Comparison of ENCODE assay signal across 19 cellular contexts in genomic region chrX:13711141-13711540, GRCh38. TPM values are rescaled to one million over a fixed set of nuclear protein-coding genes. Genes with fewer than 3 reads are reported as not detected.
A peak's percentile ranks its signal among the peaks of the same experiment; 100 is the strongest.
DNase-seq lines count a peak whose midpoint lies in the region; ATAC-seq, FAIRE-seq and TF ChIP-seq lines count a peak whose summit lies in the region.
"Had no signal": no experiment of that assay in that cellular context is flagged by ENCODE, and none has a peak within 500 bp of the region (broad histone marks: within the 10 kb centered on the region; RNA-seq: fewer than 3 reads in every experiment).

No MANE protein-coding gene starts in this region.

- WGBS in GM12878 (ENCODE audit: insufficient coverage, insufficient replicate concordance, low lambda C conversion rate, missing lambda C conversion rate) = 70% methylated on average over 4 of the region's 4 CpGs

- H3K4me3 ChIP-seq in CD8-positive, alpha-beta T cell (ENCODE audit: low read depth, low read length) = no peak overlapping the region
- no peak overlapping the region for H3K4me3 ChIP-seq in GM12878

- POLR2A ChIA-PET in CD8-positive, alpha-beta T cell (lab: Charles Lee) = interaction anchor here (0.8 kb wide), 1 partner anchor 24 kb away, joined by 3 read pairs; no protein-coding TSS in a partner anchor
- POLR2A ChIA-PET in GM12878 (lab: Charles Lee) = interaction anchor here (1.0 kb wide), 1 partner anchor 32 kb away, joined by 3 read pairs; no protein-coding TSS in a partner anchor

- TF ChIP-seq CTCF in CD8-positive, alpha-beta T cell (IDR thresholded peaks at IDR 0.05) = no peak
- TF ChIP-seq CTCF in GM12878 (IDR thresholded peaks at IDR 0.05 in 2 of 3, conservative IDR thresholded peaks at IDR 0.05 in 1 of 3; ENCODE audit: control insufficient read depth in 2 of 3, extremely low read depth in 1 of 3, insufficient read depth in 1 of 3, low read depth in 3 of 3, low read length in 3 of 3) (no peak), neural crest cell (conservative IDR thresholded peaks at IDR 0.05) (no peak)

- H3K9ac ChIP-seq in GM12878 (ENCODE audit: control insufficient read depth, insufficient read depth, low read length) = no peak overlapping the region
- H3K9ac ChIP-seq: KMS-11 had no signal

- H3K79me2 ChIP-seq in GM12878 (ENCODE audit: control insufficient read depth, insufficient read depth, low read length) = peaks cover 15% of the 10 kb centered on the region

- no peak for TF ChIP-seq EP300 in GM12878 (IDR thresholded peaks at IDR 0.05; ENCODE audit: borderline replicate concordance in 1 of 2, control insufficient read depth in 1 of 2, low read depth in 2 of 2, low read length in 2 of 2)

- CTCF ChIA-PET in CD8-positive, alpha-beta T cell (lab: Charles Lee) = no interaction called here
- CTCF ChIA-PET in GM12878 (lab: Yijun Ruan, JAX) = interaction anchor here (1.3 kb wide), 1 partner anchor 35 kb away, joined by 3 read pairs; no protein-coding TSS in a partner anchor

- SMC1A ChIA-PET in GM12878 (lab: Charles Lee; ENCODE audit: uncharacterized antibody, unreplicated experiment) = interaction anchor here (1.1 to 2.0 kb wide), 2 partner anchors 8 to 31 kb away, joined by 4 to 9 read pairs; no protein-coding TSS in a partner anchor

- RAD21 ChIA-PET in GM12878 (lab: Charles Lee; ENCODE audit: unreplicated experiment) = interaction anchor here (0.9 to 1.4 kb wide), 2 partner anchors 9 to 37 kb away, joined by 3 read pairs; no protein-coding TSS in a partner anchor

- H3K36me3 Mint-ChIP-seq in CD8-positive, alpha-beta T cell = peaks cover 53% of the 10 kb centered on the region
- peaks cover 27% of the 10 kb centered on the region for H3K36me3 Mint-ChIP-seq in neural crest cell (ENCODE audit: low read depth)

- no peak for ATAC-seq in CD8-positive, alpha-beta T cell
- ATAC-seq in GM12878 (peak; percentile 28; the same call in 2 of the 3 replicates), GM21619 (IDR thresholded peaks at IDR 0.05; ENCODE audit: unreplicated experiment) (no peak), GM21526 (IDR thresholded peaks at IDR 0.05; ENCODE audit: low FRiP score, unreplicated experiment) (no peak)
- ATAC-seq: SK-N-SH treated with all-trans-retinoic acid at 6 μM for 48 hours had no signal

- TF ChIP-seq RAD21 in GM12878 (IDR thresholded peaks at IDR 0.05; ENCODE audit: insufficient read depth, low read depth, low read length) = no peak

- DNase-seq in CD8-positive, alpha-beta T cell = no peak
- DNase-seq in GM12892 (ENCODE audit: insufficient read length) = no peak
- DNase-seq in GM12878 (ENCODE audit: low read depth, low spot score) = no peak
- no peak for DNase-seq in neural crest cell (ENCODE audit: low read depth, low spot score)
- DNase-seq in NCI-H1694 treated with DMSO at 0.1 percent for 48 hours (lab: John Stamatoyannopoulos, UW) = no peak
- DNase-seq: Caco-2, DMS153, GDM1, H9, NCI-H1417 treated with DMSO at 0.1 percent for 48 hours, NCI-H1930, NCI-H345, NCI-H524 treated with DMSO at 0.1 percent for 48 hours, SIG-M5 had no signal

- no TSS peak for BruUV-seq in GM12878 (replicated peaks; lab: Mats Ljungman, UMichigan)

- H3K9me3 ChIP-seq in CD8-positive, alpha-beta T cell (ENCODE audit: low read length) = no peaks in the 10 kb centered on the region
- no peaks in the 10 kb centered on the region for H3K9me3 ChIP-seq in GM12878 (replicated peaks; ENCODE audit: control insufficient read depth, insufficient read depth, low read length)
- H3K9me3 ChIP-seq: Caco-2 had no signal

- no peak overlapping the region for H3K4me3 Mint-ChIP-seq in CD8-positive, alpha-beta T cell
- no peak overlapping the region for H3K4me3 Mint-ChIP-seq in neural crest cell
- H3K4me3 Mint-ChIP-seq: CD14-positive monocyte, H9 had no signal

- peaks cover 5% of the 10 kb centered on the region; the same call in 1 of the 2 replicates for H4K20me1 ChIP-seq in GM12878 (ENCODE audit: control insufficient read depth, insufficient read depth)

- peaks cover 10% of the 10 kb centered on the region for H3K36me3 ChIP-seq in CD8-positive, alpha-beta T cell (ENCODE audit: insufficient read depth, low read length)
- H3K36me3 ChIP-seq in GM12878 (ENCODE audit: control insufficient read depth in 2 of 2, insufficient read depth in 2 of 2, low read length in 1 of 2) = peaks cover 12 to 16% of the 10 kb centered on the region in 2 experiments; a peak in 3 of 4 replicates

- no peak for TF ChIP-seq POLR2A in GM12892 (IDR thresholded peaks at IDR 0.05; ENCODE audit: low read depth, low read length)
- TF ChIP-seq POLR2A in GM12878 (IDR thresholded peaks at IDR 0.05; ENCODE audit: low read depth, low read length) = no peak

- peaks cover 14% of the 10 kb centered on the region for H3K4me1 Mint-ChIP-seq in CD8-positive, alpha-beta T cell (ENCODE audit: low read depth)
- H3K4me1 Mint-ChIP-seq in neural crest cell = no peaks in the 10 kb centered on the region
- H3K4me1 Mint-ChIP-seq: CD14-positive monocyte had no signal

- no peaks in the 10 kb centered on the region for H3K27me3 ChIP-seq in CD8-positive, alpha-beta T cell (ENCODE audit: insufficient read depth, low read length)
- H3K27me3 ChIP-seq in GM12878 (replicated peaks in 1 of 2; ENCODE audit: control insufficient read depth in 2 of 2, insufficient read depth in 2 of 2, low read length in 1 of 2) = no peaks in the 10 kb centered on the region

- no peak overlapping the region for H2AFZ ChIP-seq in GM12878 (ENCODE audit: control insufficient read depth, low read depth, low read length)

- H3K27me3 Mint-ChIP-seq in CD8-positive, alpha-beta T cell (ENCODE audit: low read depth) = no peaks in the 10 kb centered on the region
- H3K27me3 Mint-ChIP-seq in neural crest cell (ENCODE audit: low read depth) = no peaks in the 10 kb centered on the region

- H3K9me3 Mint-ChIP-seq in CD8-positive, alpha-beta T cell = no peaks in the 10 kb centered on the region
- H3K9me3 Mint-ChIP-seq in neural crest cell = peaks cover 9% of the 10 kb centered on the region
- H3K9me3 Mint-ChIP-seq: CD14-positive monocyte had no signal

- no peaks in the 10 kb centered on the region for H3K4me1 ChIP-seq in CD8-positive, alpha-beta T cell (ENCODE audit: insufficient read depth, low read length)
- no peaks in the 10 kb centered on the region for H3K4me1 ChIP-seq in GM12878 (ENCODE audit: control insufficient read depth, insufficient read depth, low read length)
- H3K4me1 ChIP-seq: Caco-2 had no signal

- H3K4me2 ChIP-seq in GM12878 (ENCODE audit: control insufficient read depth, insufficient read depth) = no peak overlapping the region
- H3K4me2 ChIP-seq: KMS-11 had no signal

- FAIRE-seq in GM12892 (lab: Jason Lieb, UNC) (peak; percentile 56), GM12878 (lab: Jason Lieb, UNC) (no peak)

- intact Hi-C loops in CD8-positive, alpha-beta T cell (cut with DNase I, micrococcal nuclease) = no loop called here
- intact Hi-C loops in GM12878 (cut with micrococcal nuclease; ENCODE audit: unreplicated experiment) = no loop called here

- in situ Hi-C loops in GM12878 (cut with MboI) = no loop called here

- H3K27ac Mint-ChIP-seq in CD8-positive, alpha-beta T cell = peak overlapping the region; percentile 74
- H3K27ac Mint-ChIP-seq in neural crest cell (ENCODE audit: unreplicated experiment) = peak overlapping the region; percentile 12

- H3K27ac ChIP-seq in CD8-positive, alpha-beta T cell (ENCODE audit: low read depth, low read length) = no peak overlapping the region
- no peak overlapping the region for H3K27ac ChIP-seq in GM12878 (ENCODE audit: control insufficient read depth, insufficient read depth)
- H3K27ac ChIP-seq: KMS-11 had no signal

RNA-seq across cellular contexts. Expression of gene RAB9A, which starts 22.2 kb away (rescaled TPM):
- total RNA-seq in CD8-positive, alpha-beta T cell = 10 to 100 TPM; 19.4 to 21.5 TPM
- 53.5 TPM for polyA plus RNA-seq in GM12892 (2012; ENCODE audit: missing spikeins)
- total RNA-seq in GM12878 (2013; cell fraction: nucleolus; rRNA removed) = 34.3 and 39.0 TPM in 2 replicates
- total RNA-seq in GM12878 (2014; rRNA removed) (42.1 and 54.1 TPM in 2 replicates), GM12878 (2014; rRNA removed; fragmentation: Illumina TruSeq; extraction: Trizol) (50.5 and 53.1 TPM in 2 replicates), GM12878 (2021) (43.2 and 44.2 TPM in 2 replicates), neural crest cell (11.6 and 14.7 TPM in 2 replicates)
- 21.1 TPM for polyA plus RNA-seq in GM12878 (2011; ENCODE audit: low read depth)
- polyA plus RNA-seq in GM12878 (2011; rRNA removed) (142 and 180 TPM in 2 replicates), GM12878 (2014; fragmentation: Illumina TruSeq; extraction: Trizol) (47.0 and 68.3 TPM in 2 replicates), GM12878 (2014; fragmentation: Nextera tagmentation; extraction: Ambion mirVana) (10 to 100 TPM; 49.2 to 49.3 TPM), GM12878 (2014; rRNA removed) (52.4 and 64.6 TPM in 2 replicates), GM12878 (2016; fragmentation: Nextera tagmentation; extraction: Ambion mirVana) (10 to 100 TPM; 64.8 to 76.4 TPM)
- 58.5 and 62.9 TPM in 2 replicates for polyA plus RNA-seq in GM12878 (2011; cell fraction: cytosol; rRNA removed)
- 50.2 and 59.5 TPM in 2 replicates for polyA plus RNA-seq in GM12878 (2011; cell fraction: nucleus; rRNA removed)
- polyA plus RNA-seq in GM12878 (2012) = 31.9 and 49.2 TPM in 2 replicates
- 52.1 and 73.6 TPM in 2 replicates for polyA minus RNA-seq in GM12878 (2011; rRNA and poly(A)+ RNA removed)
- polyA minus RNA-seq in GM12878 (2011; cell fraction: cytosol; rRNA and poly(A)+ RNA removed) = 26.5 and 27.1 TPM in 2 replicates
- polyA minus RNA-seq in GM12878 (2011; cell fraction: nucleus; rRNA and poly(A)+ RNA removed) = 14.7 and 17.5 TPM in 2 replicates

RNA-seq across cellular contexts. Expression of gene TRAPPC2, which starts 23.3 kb away (rescaled TPM):
- total RNA-seq in CD8-positive, alpha-beta T cell = 10 to 100 TPM; 20.5 to 24.6 TPM
- 20.8 TPM for polyA plus RNA-seq in GM12892 (2012; ENCODE audit: missing spikeins)
- 27.6 and 32.3 TPM in 2 replicates for total RNA-seq in GM12878 (2013; cell fraction: nucleolus; rRNA removed)
- 21.0 and 30.0 TPM in 2 replicates for total RNA-seq in GM12878 (2014; rRNA removed)
- 24.8 and 26.2 TPM in 2 replicates for total RNA-seq in GM12878 (2014; rRNA removed; fragmentation: Illumina TruSeq; extraction: Trizol)
- total RNA-seq in GM12878 (2021) = 17.5 and 17.8 TPM in 2 replicates
- 23.8 TPM for polyA plus RNA-seq in GM12878 (2011; ENCODE audit: low read depth)
- polyA plus RNA-seq in GM12878 (2011; rRNA removed) = 28.4 and 30.7 TPM in 2 replicates
- 13.5 and 19.6 TPM in 2 replicates for polyA plus RNA-seq in GM12878 (2011; cell fraction: cytosol; rRNA removed)
- polyA plus RNA-seq in GM12878 (2011; cell fraction: nucleus; rRNA removed) = 11.8 and 13.8 TPM in 2 replicates
- 14.5 and 17.8 TPM in 2 replicates for polyA plus RNA-seq in GM12878 (2012)
- polyA plus RNA-seq in GM12878 (2014; fragmentation: Illumina TruSeq; extraction: Trizol) = 14.6 and 23.0 TPM in 2 replicates
- polyA plus RNA-seq in GM12878 (2014; fragmentation: Nextera tagmentation; extraction: Ambion mirVana) = 10 to 100 TPM; 18.3 to 27.5 TPM
- 12.4 and 14.8 TPM in 2 replicates for polyA plus RNA-seq in GM12878 (2014; rRNA removed)
- polyA plus RNA-seq in GM12878 (2016; fragmentation: Nextera tagmentation; extraction: Ambion mirVana) = 10 to 100 TPM; 21.6 to 26.6 TPM
- 15.3 and 18.7 TPM in 2 replicates for polyA minus RNA-seq in GM12878 (2011; rRNA and poly(A)+ RNA removed)
- 10.3 and 13.9 TPM in 2 replicates for polyA minus RNA-seq in GM12878 (2011; cell fraction: cytosol; rRNA and poly(A)+ RNA removed)
- polyA minus RNA-seq in GM12878 (2011; cell fraction: nucleus; rRNA and poly(A)+ RNA removed) = 10.0 and 15.9 TPM in 2 replicates
- 23.0 and 25.5 TPM in 2 replicates for total RNA-seq in neural crest cell

RNA-seq across cellular contexts. Expression of gene OFD1, which starts 23.4 kb away (rescaled TPM):
- 10 to 100 TPM; 49.2 to 56.7 TPM for total RNA-seq in CD8-positive, alpha-beta T cell
- polyA plus RNA-seq in GM12892 (2012; ENCODE audit: missing spikeins) = 28.7 TPM
- total RNA-seq in GM12878 (2013; cell fraction: nucleolus; rRNA removed) = 173 and 178 TPM in 2 replicates
- total RNA-seq in GM12878 (2014; rRNA removed) (22.4 and 27.7 TPM in 2 replicates), GM12878 (2014; rRNA removed; fragmentation: Illumina TruSeq; extraction: Trizol) (39.5 and 43.7 TPM in 2 replicates), GM12878 (2021) (30.6 and 34.0 TPM in 2 replicates), neural crest cell (26.8 and 27.3 TPM in 2 replicates)
- 17.6 TPM for polyA plus RNA-seq in GM12878 (2011; ENCODE audit: low read depth)
- polyA plus RNA-seq in GM12878 (2011; rRNA removed) (77.2 and 107 TPM in 2 replicates), GM12878 (2014; fragmentation: Illumina TruSeq; extraction: Trizol) (33.3 and 43.7 TPM in 2 replicates), GM12878 (2014; fragmentation: Nextera tagmentation; extraction: Ambion mirVana) (10 to 100 TPM; 43.0 to 64.5 TPM), GM12878 (2014; rRNA removed) (23.6 and 23.7 TPM in 2 replicates), GM12878 (2016; fragmentation: Nextera tagmentation; extraction: Ambion mirVana) (10 to 100 TPM; 32.6 to 34.2 TPM)
- polyA plus RNA-seq in GM12878 (2011; cell fraction: cytosol; rRNA removed) = 32.3 and 33.2 TPM in 2 replicates
- 186 and 224 TPM in 2 replicates for polyA plus RNA-seq in GM12878 (2011; cell fraction: nucleus; rRNA removed)
- 25.2 and 35.0 TPM in 2 replicates for polyA plus RNA-seq in GM12878 (2012)
- polyA minus RNA-seq in GM12878 (2011; rRNA and poly(A)+ RNA removed) = 38.1 and 44.5 TPM in 2 replicates
- 18.8 and 19.2 TPM in 2 replicates for polyA minus RNA-seq in GM12878 (2011; cell fraction: cytosol; rRNA and poly(A)+ RNA removed)
- 85.6 and 109 TPM in 2 replicates for polyA minus RNA-seq in GM12878 (2011; cell fraction: nucleus; rRNA and poly(A)+ RNA removed)

RNA-seq across cellular contexts. Expression of gene TCEANC, which starts 58.2 kb away (rescaled TPM):
- 1 to 10 TPM; 8.2 to 9.5 TPM for total RNA-seq in CD8-positive, alpha-beta T cell
- polyA plus RNA-seq in GM12892 (2012; ENCODE audit: missing spikeins) = 1.5 TPM
- 7.1 and 8.4 TPM in 2 replicates for total RNA-seq in GM12878 (2013; cell fraction: nucleolus; rRNA removed)
- 2.9 and 4.7 TPM in 2 replicates for total RNA-seq in GM12878 (2014; rRNA removed)
- total RNA-seq in GM12878 (2014; rRNA removed; fragmentation: Illumina TruSeq; extraction: Trizol) = 3.7 and 3.8 TPM in 2 replicates
- 3.0 and 3.8 TPM in 2 replicates for total RNA-seq in GM12878 (2021)
- polyA plus RNA-seq in GM12878 (2011; ENCODE audit: low read depth) = 1.1 TPM
- 4.9 and 6.5 TPM in 2 replicates for polyA plus RNA-seq in GM12878 (2011; rRNA removed)
- polyA plus RNA-seq in GM12878 (2011; cell fraction: cytosol; rRNA removed) = 1.8 and 1.9 TPM in 2 replicates
- 4.4 TPM in 2 replicates for polyA plus RNA-seq in GM12878 (2011; cell fraction: nucleus; rRNA removed)
- 1.2 and 2.0 TPM in 2 replicates for polyA plus RNA-seq in GM12878 (2012)
- polyA plus RNA-seq in GM12878 (2014; fragmentation: Illumina TruSeq; extraction: Trizol) = 3.4 and 4.4 TPM in 2 replicates
- 1 to 10 TPM; 1.5 to 4.0 TPM for polyA plus RNA-seq in GM12878 (2014; fragmentation: Nextera tagmentation; extraction: Ambion mirVana)
- polyA plus RNA-seq in GM12878 (2014; rRNA removed) = 1.9 and 2.0 TPM in 2 replicates
- 1 to 10 TPM; 1.1 to 2.7 TPM for polyA plus RNA-seq in GM12878 (2016; fragmentation: Nextera tagmentation; extraction: Ambion mirVana)
- polyA minus RNA-seq in GM12878 (2011; rRNA and poly(A)+ RNA removed) = 5.3 and 5.7 TPM in 2 replicates
- polyA minus RNA-seq in GM12878 (2011; cell fraction: cytosol; rRNA and poly(A)+ RNA removed) = 2.8 and 5.3 TPM in 2 replicates
- polyA minus RNA-seq in GM12878 (2011; cell fraction: nucleus; rRNA and poly(A)+ RNA removed) = 5.6 and 8.3 TPM in 2 replicates
- 3.7 and 4.6 TPM in 2 replicates for total RNA-seq in neural crest cell
